8 cellular contexts compared by ENCODE assay signal in genomic region chr6:16514249-16514648, GRCh38.
DNase-seq lines count a peak whose midpoint lies in the region; ATAC-seq and TF ChIP-seq lines count a peak whose summit lies in the region.

No MANE protein-coding gene starts in this region.

- peak; percentile 71 for TF ChIP-seq CTCF in glutamatergic neuron (IDR thresholded peaks at IDR 0.05; ENCODE audit: partially characterized antibody, unreplicated experiment)

- H3K9me3 Mint-ChIP-seq in activated T-cell treated with anti-CD3 and anti-CD28 coated beads, Interleukin-2, amount 50 U/mL, for 4 hours = no peaks in the 10 kb centered on the region
- H3K9me3 Mint-ChIP-seq in glutamatergic neuron (ENCODE audit: unreplicated experiment) = no peaks in the 10 kb centered on the region

- no peaks in the 10 kb centered on the region for H3K27me3 Mint-ChIP-seq in activated T-cell treated with anti-CD3 and anti-CD28 coated beads, Interleukin-2, amount 50 U/mL, for 4 hours (ENCODE audit: low read depth)
- no peaks in the 10 kb centered on the region for H3K27me3 Mint-ChIP-seq in glutamatergic neuron (ENCODE audit: unreplicated experiment)

- H3K4me3 Mint-ChIP-seq in activated T-cell treated with anti-CD3 and anti-CD28 coated beads, Interleukin-2, amount 50 U/mL, for 4 hours = no peak overlapping the region
- H3K4me3 Mint-ChIP-seq in glutamatergic neuron (ENCODE audit: unreplicated experiment) = no peak overlapping the region

- no peak overlapping the region for H3K27ac Mint-ChIP-seq in glutamatergic neuron (ENCODE audit: unreplicated experiment)

- ATAC-seq in activated T-cell treated with anti-CD3 and anti-CD28 coated beads, Interleukin-2, amount 50 U/mL, for 4 hours = peak; percentile 38 to 46
- ATAC-seq in HG03354 (IDR thresholded peaks at IDR 0.05; ENCODE audit: poor library complexity, severe bottlenecking, unreplicated experiment) = no peak

- peak; percentile 28 to 48 for DNase-seq in NCI-H526 (lab: John Stamatoyannopoulos, UW)
- no peak for DNase-seq in NCI-H526 treated with DMSO at 0.1 percent for 48 hours (lab: John Stamatoyannopoulos, UW)
- DNase-seq in LHCN-M2 (ENCODE audit: low read depth) = peak; percentile 65
- DNase-seq in activated T-cell treated with anti-CD3 and anti-CD28 coated beads, Interleukin-2, amount 50 U/mL, for 4 hours = no peak
- DNase-seq in glutamatergic neuron = no peak
- DNase-seq in renal cortical epithelial cell (ENCODE audit: low read depth) = peak; percentile 38
- no peak for DNase-seq in cerebellum (ENCODE audit: low spot score)

- H3K4me1 Mint-ChIP-seq in activated T-cell treated with anti-CD3 and anti-CD28 coated beads, Interleukin-2, amount 50 U/mL, for 4 hours (ENCODE audit: low read depth) = peaks cover 79% of the 10 kb centered on the region
- H3K4me1 Mint-ChIP-seq in glutamatergic neuron (ENCODE audit: low read depth, unreplicated experiment) = peaks cover 9% of the 10 kb centered on the region

- H3K36me3 Mint-ChIP-seq in activated T-cell treated with anti-CD3 and anti-CD28 coated beads, Interleukin-2, amount 50 U/mL, for 4 hours (ENCODE audit: insufficient read depth) = peaks cover 35% of the 10 kb centered on the region
- no peaks in the 10 kb centered on the region for H3K36me3 Mint-ChIP-seq in glutamatergic neuron (ENCODE audit: unreplicated experiment)

Comparison
In these comparisons a context has a peak if more than half of its experiments do, and no peak if none do; other contexts are left out.
1. DNase-seq: peak in NCI-H526 (2 of 2), LHCN-M2 (single experiment) and renal cortical epithelial cell (single experiment); none in NCI-H526 treated with DMSO at 0.1 percent for 48 hours (single experiment), activated T-cell treated with anti-CD3 and anti-CD28 coated beads, Interleukin-2, amount 50 U/mL, for 4 hours (single experiment), glutamatergic neuron (single experiment) and cerebellum (single experiment).